In the genomic region with DNA sequence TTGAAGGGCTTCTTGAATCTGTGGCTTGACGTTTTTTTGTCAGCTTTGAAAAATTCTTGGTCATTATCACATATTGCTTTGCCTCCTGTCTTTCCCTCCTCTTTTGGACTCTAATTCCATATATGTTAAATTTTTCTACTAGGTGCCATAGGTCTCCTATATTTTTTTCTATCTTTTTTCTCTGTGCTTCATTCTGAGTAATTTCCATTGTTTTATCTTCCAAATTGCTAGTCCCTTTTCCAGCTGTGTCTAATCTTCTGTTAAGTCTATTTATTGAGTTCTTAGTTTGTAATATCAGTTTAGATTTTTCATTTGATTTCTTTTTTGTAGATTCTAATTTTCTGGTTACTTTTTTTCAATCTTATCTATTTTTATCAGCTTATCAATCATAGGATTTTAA, we compare ENCODE assay signal across 20 cellular contexts.
"Had no signal": no experiment of that assay in that cellular context is flagged by ENCODE, and none has a peak within 500 bp of the region (broad histone marks: within the 10 kb centered on the region; RNA-seq: fewer than 3 reads in every experiment).

No MANE protein-coding gene starts in this region.

- FAIRE-seq: frontal cortex, keratinocyte, TTC549 had no signal

- H3K4me1 Mint-ChIP-seq: endodermal cell, neural crest cell had no signal

- H3K9me3 ChIP-seq: colonic mucosa, prostate gland, tibial artery had no signal

- ATAC-seq: stimulated activated naive CD8-positive, alpha-beta T cell treated with anti-CD3 and anti-CD28 coated beads, Interleukin-15, Interleukin-2, amounts not matched to agents 100 U/mL and 50 U/mL, for 24 hours had no signal

- H3K27ac ChIP-seq: colonic mucosa, prostate gland, right atrium auricular region, tibial artery had no signal

- H3K27me3 ChIP-seq: brain microvascular endothelial cell, colonic mucosa, right atrium auricular region, tibial artery had no signal

- H3K36me3 ChIP-seq: brain microvascular endothelial cell, colonic mucosa, prostate gland, right atrium auricular region, tibial artery had no signal

- H3K4me3 Mint-ChIP-seq: activated CD4-positive, alpha-beta memory T cell treated with anti-CD3 and anti-CD28 coated beads for 36 hours; activated T-cell treated with anti-CD3 and anti-CD28 coated beads, Interleukin-2, amount 50 U/mL, for 24 hours; endodermal cell; neural crest cell had no signal

- H3K27ac Mint-ChIP-seq: activated CD4-positive, alpha-beta memory T cell treated with anti-CD3 and anti-CD28 coated beads for 36 hours; activated T-cell treated with anti-CD3 and anti-CD28 coated beads, Interleukin-2, amount 50 U/mL, for 24 hours; endodermal cell had no signal

- H3K4me3 ChIP-seq: colonic mucosa, lung, prostate gland, right atrium auricular region, tibial artery had no signal

- H3K27me3 Mint-ChIP-seq: activated CD4-positive, alpha-beta memory T cell treated with anti-CD3 and anti-CD28 coated beads for 36 hours; activated T-cell treated with anti-CD3 and anti-CD28 coated beads, Interleukin-2, amount 50 U/mL, for 24 hours had no signal

- DNase-seq: activated CD4-positive, alpha-beta memory T cell treated with anti-CD3 and anti-CD28 coated beads for 36 hours; activated effector memory CD4-positive, alpha-beta T cell treated with anti-CD3 and anti-CD28 coated beads, Interleukin-2, amount 50 U/mL, for 16 hours; activated T-cell treated with anti-CD3 and anti-CD28 coated beads, Interleukin-2, amount 50 U/mL, for 24 hours; aorta; brain microvascular endothelial cell; central memory CD4-positive, alpha-beta T cell; colonic mucosa; endodermal cell; hypothalamus; stimulated activated CD4-positive, alpha-beta T cell treated with anti-CD3 and anti-CD28 coated beads, Interleukin-2, amount 100 ng/mL, for 24 hours; stimulated activated naive CD8-positive, alpha-beta T cell treated with anti-CD3 and anti-CD28 coated beads, Interleukin-15, Interleukin-2, amounts not matched to agents 100 U/mL and 50 U/mL, for 24 hours; substantia nigra; tibial artery had no signal

- H3K4me1 ChIP-seq: colonic mucosa, prostate gland, right atrium auricular region, tibial artery had no signal
